1 cellular context compared by ENCODE assay signal in genomic region chr1:33497410-33497809, GRCh38.
TF ChIP-seq lines count a peak whose summit lies in the region.

No MANE protein-coding gene starts in this region.

TF ChIP-seq in HepG2, 621 proteins besides CTCF, POLR2A, EP300 and RAD21 (continued from another document):
- TF ChIP-seq HNF4A (CRISPR knock-in tag; IDR thresholded peaks at IDR 0.05) = peak; percentile 76
- TF ChIP-seq NCOA2 (CRISPR knock-in tag; IDR thresholded peaks at IDR 0.05) = no peak
- 0 out of 2 replicates have a peak, but pooled peaks have one; percentile 13 for TF ChIP-seq HNF4G (IDR thresholded peaks at IDR 0.05; ENCODE audit: borderline replicate concordance, low read depth, low read length)
- no peak for TF ChIP-seq HNF4G (CRISPR knock-in tag; IDR thresholded peaks at IDR 0.05; ENCODE audit: borderline replicate concordance, low read depth)
- TF ChIP-seq ZBTB21 (CRISPR knock-in tag; IDR thresholded peaks at IDR 0.05) = no peak
- no peak for TF ChIP-seq ETS1 (CRISPR knock-in tag; IDR thresholded peaks at IDR 0.05)
- TF ChIP-seq TRIM24 (CRISPR knock-in tag; IDR thresholded peaks at IDR 0.05) = no peak
- no peak for TF ChIP-seq HBP1 (CRISPR knock-in tag; IDR thresholded peaks at IDR 0.05; ENCODE audit: low read depth)
- no peak for TF ChIP-seq ZNF17 (CRISPR knock-in tag; IDR thresholded peaks at IDR 0.05)
- TF ChIP-seq ZNF430 (CRISPR knock-in tag; IDR thresholded peaks at IDR 0.05) = no peak
- no peak for TF ChIP-seq TSC22D2 (CRISPR knock-in tag; IDR thresholded peaks at IDR 0.05; ENCODE audit: borderline replicate concordance)
- no peak for TF ChIP-seq ZNF343 (CRISPR knock-in tag; IDR thresholded peaks at IDR 0.05)
- TF ChIP-seq CBX5 (CRISPR knock-in tag; IDR thresholded peaks at IDR 0.05; ENCODE audit: borderline replicate concordance) = no peak
- TF ChIP-seq ARID4A (CRISPR knock-in tag; IDR thresholded peaks at IDR 0.05; ENCODE audit: borderline replicate concordance) = peak; percentile 35; the same call in 1 of the 2 replicates
- no peak for TF ChIP-seq ZNF230 (CRISPR knock-in tag; IDR thresholded peaks at IDR 0.05)
- no peak for TF ChIP-seq NKX3-1 (CRISPR knock-in tag; IDR thresholded peaks at IDR 0.05)
- no peak for TF ChIP-seq ZNF644 (CRISPR knock-in tag; IDR thresholded peaks at IDR 0.05; ENCODE audit: low read depth)
- TF ChIP-seq ESRRA (CRISPR knock-in tag; IDR thresholded peaks at IDR 0.05; ENCODE audit: low read depth) = peak; percentile 67; the same call in 1 of the 2 replicates
- no peak for TF ChIP-seq NFRKB (IDR thresholded peaks at IDR 0.05)
- no peak for TF ChIP-seq ZSCAN29 (CRISPR knock-in tag; conservative IDR thresholded peaks at IDR 0.05)
- no peak for TF ChIP-seq MAF1 (CRISPR knock-in tag; IDR thresholded peaks at IDR 0.05; ENCODE audit: borderline replicate concordance)
- TF ChIP-seq RFXANK (CRISPR knock-in tag; IDR thresholded peaks at IDR 0.05) = no peak
- TF ChIP-seq SATB2 (CRISPR knock-in tag; IDR thresholded peaks at IDR 0.05) = no peak
- TF ChIP-seq POGK (CRISPR knock-in tag; conservative IDR thresholded peaks at IDR 0.05) = no peak
- TF ChIP-seq ETV6 (CRISPR knock-in tag; conservative IDR thresholded peaks at IDR 0.05) = no peak
- TF ChIP-seq ZZZ3 (CRISPR knock-in tag; IDR thresholded peaks at IDR 0.05; ENCODE audit: borderline replicate concordance) = no peak
- TF ChIP-seq TP53 (CRISPR knock-in tag; conservative IDR thresholded peaks at IDR 0.05) = no peak
- 0 out of 2 replicates have a peak, but pooled peaks have one; percentile 31 for TF ChIP-seq MXD4 (CRISPR knock-in tag; IDR thresholded peaks at IDR 0.05)
- TF ChIP-seq IKZF5 (CRISPR knock-in tag; IDR thresholded peaks at IDR 0.05) = no peak
- peak; percentile 18; the same call in 1 of the 2 replicates for TF ChIP-seq ZMYM3 (CRISPR knock-in tag; IDR thresholded peaks at IDR 0.05)
- TF ChIP-seq ZNF451 (CRISPR knock-in tag; IDR thresholded peaks at IDR 0.05) = no peak
- TF ChIP-seq ZNF24 (IDR thresholded peaks at IDR 0.05) = no peak
- no peak for TF ChIP-seq KLF13 (CRISPR knock-in tag; IDR thresholded peaks at IDR 0.05)
- TF ChIP-seq CBX2 (IDR thresholded peaks at IDR 0.05; ENCODE audit: low read depth, low read length) = no peak
- no peak for TF ChIP-seq CBX2 (CRISPR knock-in tag; IDR thresholded peaks at IDR 0.05; ENCODE audit: low read depth)
- TF ChIP-seq ZBTB42 (CRISPR knock-in tag; IDR thresholded peaks at IDR 0.05) = no peak
- no peak for TF ChIP-seq ATF5 (CRISPR knock-in tag; IDR thresholded peaks at IDR 0.05; ENCODE audit: low read depth)
- TF ChIP-seq TBX2 (CRISPR knock-in tag; IDR thresholded peaks at IDR 0.05; ENCODE audit: borderline replicate concordance) = 0 out of 2 replicates have a peak, but pooled peaks have one; percentile 13
- no peak for TF ChIP-seq HDAC1 (CRISPR knock-in tag; IDR thresholded peaks at IDR 0.05)
- no peak for TF ChIP-seq ZNF121 (CRISPR knock-in tag; IDR thresholded peaks at IDR 0.05)
- TF ChIP-seq KMT2A (CRISPR knock-in tag; IDR thresholded peaks at IDR 0.05) = no peak
- no peak for TF ChIP-seq ZNF841 (CRISPR knock-in tag; IDR thresholded peaks at IDR 0.05; ENCODE audit: borderline replicate concordance)
- TF ChIP-seq ZMYM4 (CRISPR knock-in tag; IDR thresholded peaks at IDR 0.05) = no peak
- no peak for TF ChIP-seq XBP1 (CRISPR knock-in tag; IDR thresholded peaks at IDR 0.05)
- no peak for TF ChIP-seq MXD1 (CRISPR knock-in tag; IDR thresholded peaks at IDR 0.05)
- TF ChIP-seq TRAFD1 (CRISPR knock-in tag; IDR thresholded peaks at IDR 0.05; ENCODE audit: borderline replicate concordance) = no peak
- no peak for TF ChIP-seq KDM6A (CRISPR knock-in tag; IDR thresholded peaks at IDR 0.05; ENCODE audit: low read depth)
- no peak for TF ChIP-seq NR3C1 (CRISPR knock-in tag; IDR thresholded peaks at IDR 0.05)
- TF ChIP-seq CAMTA2 (CRISPR knock-in tag; IDR thresholded peaks at IDR 0.05; ENCODE audit: borderline replicate concordance) = no peak
- TF ChIP-seq FOXA3 (CRISPR knock-in tag; IDR thresholded peaks at IDR 0.05) = peak; percentile 52; the same call in 1 of the 2 replicates
- TF ChIP-seq SAP130 (CRISPR knock-in tag; IDR thresholded peaks at IDR 0.05; ENCODE audit: low read depth) = 0 out of 2 replicates have a peak, but pooled peaks have one; percentile 19
- TF ChIP-seq GATAD2A (CRISPR knock-in tag; IDR thresholded peaks at IDR 0.05) = no peak
- TF ChIP-seq MTERF4 (CRISPR knock-in tag; IDR thresholded peaks at IDR 0.05) = no peak
